ENCODE assay signal across 23 cellular contexts in the genomic region with DNA sequence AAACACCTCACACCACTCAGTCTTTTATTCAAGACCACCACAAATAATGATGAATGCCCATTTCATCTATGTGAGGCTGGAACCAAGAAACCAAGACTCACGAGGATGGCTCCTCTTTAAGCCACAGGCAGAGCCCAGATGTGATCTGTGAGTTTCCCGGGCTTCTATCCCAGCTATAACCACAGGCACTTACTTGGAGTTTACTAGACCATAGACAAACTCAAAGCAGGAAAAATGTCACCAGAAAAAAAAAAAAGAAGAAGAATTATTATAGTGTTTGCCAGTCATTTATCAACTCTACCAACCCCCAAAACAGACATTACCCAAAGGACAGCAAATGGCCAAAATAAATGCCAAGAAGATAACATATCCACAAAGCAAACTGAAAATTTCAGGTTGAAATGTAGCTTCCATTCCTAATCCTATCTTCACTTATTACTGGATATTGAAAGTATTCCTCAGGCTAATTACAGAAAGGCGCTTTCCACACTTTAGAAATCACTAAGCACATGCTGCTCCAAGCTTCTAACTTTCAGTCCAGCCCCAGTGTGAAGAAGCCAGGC.
"Had no signal": no experiment of that assay in that cellular context is flagged by ENCODE, and none has a peak within 500 bp of the region (broad histone marks: within the 10 kb centered on the region; RNA-seq: fewer than 3 reads in every experiment).

No MANE protein-coding gene starts in this region.

- H3K4me1 ChIP-seq: esophagus squamous epithelium, psoas muscle, spleen, suprapubic skin, transverse colon, upper lobe of right lung, uterus had no signal

- H3K36me3 ChIP-seq: ovary, uterus had no signal

- DNase-seq: dermis blood vessel endothelial cell; effector memory CD4-positive, alpha-beta T cell; erythroblast; esophagus squamous epithelium; mesenchymal stem cell; mucosa of descending colon; naive B cell; occipital lobe; ovary; posterior cingulate gyrus; psoas muscle; right cardiac atrium; stimulated activated naive CD4-positive, alpha-beta T cell; stimulated activated naive CD8-positive, alpha-beta T cell treated with anti-CD3 and anti-CD28 coated beads, Interleukin-15, amount 100 ng/mL, for 72 hours; transverse colon; upper lobe of right lung; uterus had no signal

- FAIRE-seq: frontal cortex, keratinocyte had no signal

- H3K27me3 ChIP-seq: esophagus squamous epithelium, ovary, spleen, suprapubic skin, transverse colon, upper lobe of right lung, uterus had no signal

- ATAC-seq: mucosa of descending colon; psoas muscle; right cardiac atrium; stimulated activated naive CD8-positive, alpha-beta T cell treated with anti-CD3 and anti-CD28 coated beads, Interleukin-15, amount 100 ng/mL, for 72 hours; upper lobe of right lung had no signal

- H3K4me3 ChIP-seq: coronary artery, esophagus squamous epithelium, mucosa of descending colon, ovary, psoas muscle, skin epidermis, spleen, suprapubic skin, transverse colon, upper lobe of right lung, uterus had no signal

- H3K9me3 ChIP-seq: esophagus squamous epithelium, mucosa of descending colon, ovary, psoas muscle, suprapubic skin, transverse colon, upper lobe of right lung, uterus had no signal

- H3K27ac ChIP-seq: coronary artery, esophagus squamous epithelium, ovary, psoas muscle, skin epidermis, spleen, suprapubic skin, transverse colon, upper lobe of right lung, uterus had no signal
